8 cellular contexts compared by ENCODE assay signal in the genomic region with DNA sequence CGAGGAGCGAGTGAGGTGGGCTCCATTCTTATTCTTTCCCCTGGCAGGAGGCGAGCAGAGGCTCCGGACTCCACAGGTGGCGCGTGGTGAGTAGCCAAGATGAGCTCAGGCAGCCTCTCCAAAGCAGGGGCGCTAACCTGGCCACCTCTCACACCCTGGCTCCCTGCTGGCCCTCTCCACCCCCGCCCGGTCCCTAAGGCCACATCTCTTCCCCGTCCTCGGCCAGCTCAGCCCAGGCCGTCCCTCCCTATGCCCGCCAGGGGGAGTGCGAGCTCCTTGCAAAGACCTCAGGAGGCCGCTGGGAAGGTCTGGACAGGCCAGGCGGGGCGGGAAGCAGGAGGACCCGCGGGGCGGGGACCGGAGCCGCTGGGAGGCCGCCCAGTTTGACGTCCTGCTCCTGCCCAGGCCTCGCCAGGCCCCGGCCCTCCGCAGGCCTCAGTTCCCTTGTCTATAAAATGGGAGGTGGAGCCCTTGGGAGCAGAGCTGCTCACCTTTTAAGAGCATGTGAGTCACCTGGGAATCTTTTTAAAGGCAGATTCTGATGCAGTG. TPM values are rescaled to one million over a fixed set of nuclear protein-coding genes. Genes with fewer than 3 reads are reported as not detected.
DNase-seq lines count a peak whose midpoint lies in the region; ATAC-seq and TF ChIP-seq lines count a peak whose summit lies in the region.

No MANE protein-coding gene starts in this region.

- H3K4me1 ChIP-seq in iPS DF 6.9 (ENCODE audit: control insufficient read depth, insufficient read depth, low read length): no peaks in the 10 kb centered on the region
- peaks cover 4 to 13% (median 9%) of the 10 kb centered on the region in 3 donors for H3K4me1 ChIP-seq in skeletal muscle tissue (ENCODE audit: control insufficient read depth in 3 of 3, insufficient read depth in 3 of 3, low read length in 3 of 3)

- peak; percentile 97 for TF ChIP-seq CTCF in astrocyte of the spinal cord (IDR thresholded peaks at IDR 0.05; ENCODE audit: low read depth, low read length)

- WGBS in iPS DF 6.9 (ENCODE audit: insufficient coverage, insufficient read length): no CpG with 5 or more reads among the region's 27 CpGs

- peak; percentile 97 for DNase-seq in GM03348 (ENCODE audit: low spot score)
- peak; percentile 32 for DNase-seq in NCI-H146 treated with DMSO at 0.1 percent for 48 hours (lab: John Stamatoyannopoulos, UW; ENCODE audit: unreplicated experiment)
- DNase-seq in T-helper 22 cell (ENCODE audit: low read depth): peak; percentile 4
- DNase-seq in astrocyte of the spinal cord (ENCODE audit: low read depth, low spot score): peak; percentile 94
- peak; percentile 85 for DNase-seq in iPS DF 6.9 (ENCODE audit: low read depth, low spot score)

- H3K4me3 ChIP-seq in astrocyte of the spinal cord (ENCODE audit: low read depth, low read length): no peak overlapping the region
- no peak overlapping the region for H3K4me3 ChIP-seq in iPS DF 6.9 (ENCODE audit: low read length)
- peak overlapping the region; percentile 19 to 56 (median 30) for H3K4me3 ChIP-seq in skeletal muscle tissue (ENCODE audit: low read length in 3 of 3)

- H3K9ac ChIP-seq in skeletal muscle tissue (ENCODE audit: low read depth in 1 of 3, low read length in 3 of 3): peak overlapping the region; percentile 65 to 76 (median 72)

- H3K27me3 ChIP-seq in iPS DF 6.9 (ENCODE audit: control insufficient read depth, insufficient read depth, low read length) (no peaks in the 10 kb centered on the region), skeletal muscle tissue (ENCODE audit: control insufficient read depth in 3 of 3, insufficient read depth in 3 of 3, low read length in 3 of 3) (no peaks in the 10 kb centered on the region)

- peak; percentile 83 for ATAC-seq in HG02623 (IDR thresholded peaks at IDR 0.05; ENCODE audit: unreplicated experiment)
- no peak for ATAC-seq in GM21390 (IDR thresholded peaks at IDR 0.05; ENCODE audit: unreplicated experiment)

- in situ Hi-C loops in astrocyte of the spinal cord (cut with HindIII; ENCODE audit: low sequenced_read_pairs): no loop called here

- H3K9me3 ChIP-seq in iPS DF 6.9 (ENCODE audit: control insufficient read depth, insufficient read depth, low read length): no peaks in the 10 kb centered on the region
- H3K9me3 ChIP-seq in skeletal muscle tissue (ENCODE audit: control insufficient read depth in 3 of 3, low read length in 3 of 3): no peaks in the 10 kb centered on the region

- H3K36me3 ChIP-seq in iPS DF 6.9 (ENCODE audit: control insufficient read depth, insufficient read depth, low read length) (no peaks in the 10 kb centered on the region), skeletal muscle tissue (ENCODE audit: control insufficient read depth in 3 of 3, insufficient read depth in 3 of 3, low read length in 3 of 3) (no peaks in the 10 kb centered on the region)

- H3K27ac ChIP-seq in iPS DF 6.9 (ENCODE audit: low read length): no peak overlapping the region
- H3K27ac ChIP-seq in skeletal muscle tissue (ENCODE audit: low read depth, low read length): no peak overlapping the region

RNA-seq across cellular contexts. Expression of a gene that starts 46.3 kb away (rescaled TPM):
- total RNA-seq in skeletal muscle tissue: 6.3 TPM

Comparison
In these comparisons a context has a peak if more than half of its experiments do, and no peak if none do; other contexts are left out.
1. DNase-seq: peak in every context shown above with its lines; median percentile 97 in GM03348; 94 in astrocyte of the spinal cord; 85 in iPS DF 6.9; 32 in NCI-H146 treated with DMSO at 0.1 percent for 48 hours; 4 in T-helper 22 cell.
2. H3K4me3 ChIP-seq: peak in skeletal muscle tissue (3 of 3); none in astrocyte of the spinal cord (single experiment) and iPS DF 6.9 (single experiment).